3 cellular contexts compared by ENCODE assay signal in genomic region chr4:19128176-19128575, GRCh38.
TF ChIP-seq lines count a peak whose summit lies in the region.

No MANE protein-coding gene starts in this region.

TF ChIP-seq in HepG2, 621 proteins besides CTCF, POLR2A, EP300 and RAD21:
- TF ChIP-seq ZFP91 (CRISPR knock-in tag; IDR thresholded peaks at IDR 0.05; ENCODE audit: borderline replicate concordance) (no peak), ZNF501 (CRISPR knock-in tag; IDR thresholded peaks at IDR 0.05) (no peak), MAFF (IDR thresholded peaks at IDR 0.05; ENCODE audit: low read depth, low read length) (peak; percentile 52), MAFK (conservative IDR thresholded peaks at IDR 0.05 in 1 of 2, IDR thresholded peaks at IDR 0.05 in 1 of 2; ENCODE audit: low read length in 2 of 2) (peak; percentile 10 to 62; a peak in 2 of 4 replicates), ZC3H13 (CRISPR knock-in tag; IDR thresholded peaks at IDR 0.05) (no peak), ZNF720 (CRISPR knock-in tag; IDR thresholded peaks at IDR 0.05) (no peak), ZNF770 (CRISPR knock-in tag; IDR thresholded peaks at IDR 0.05) (no peak), MYPOP (CRISPR knock-in tag; IDR thresholded peaks at IDR 0.05) (no peak)

TF ChIP-seq in IMR-90, 13 proteins besides CTCF, POLR2A, EP300 and RAD21:
- TF ChIP-seq SMC3 (IDR thresholded peaks at IDR 0.05; ENCODE audit: low read depth, low read length) (no peak), NFE2L2 (IDR thresholded peaks at IDR 0.05; ENCODE audit: low read depth, low read length) (no peak), MAFK (IDR thresholded peaks at IDR 0.05; ENCODE audit: low read depth, low read length) (peak; percentile 11; the same call in 1 of the 2 replicates), MXI1 (IDR thresholded peaks at IDR 0.05; ENCODE audit: borderline replicate concordance, low read depth, low read length) (no peak), CHD1 (IDR thresholded peaks at IDR 0.05; ENCODE audit: low read depth, low read length) (no peak), RCOR1 (IDR thresholded peaks at IDR 0.05; ENCODE audit: insufficient replicate concordance, low read length) (no peak), BHLHE40 (IDR thresholded peaks at IDR 0.05; ENCODE audit: low read depth, low read length) (no peak), CEBPB (IDR thresholded peaks at IDR 0.05; ENCODE audit: low read depth, low read length) (no peak)

TF ChIP-seq in K562, 482 proteins besides CTCF, POLR2A, EP300 and RAD21:
- TF ChIP-seq SRSF1 (IDR thresholded peaks at IDR 0.05; ENCODE audit: low read depth, low read length) (no peak), ZKSCAN3 (CRISPR knock-in tag; IDR thresholded peaks at IDR 0.05) (no peak), NFE2 (IDR thresholded peaks at IDR 0.05; ENCODE audit: low read depth) (no peak), AFF1 (IDR thresholded peaks at IDR 0.05; ENCODE audit: low read depth in 1 of 2, partially characterized antibody in 2 of 2) (no peak), MAZ (CRISPR knock-in tag; conservative IDR thresholded peaks at IDR 0.05 in 1 of 2, IDR thresholded peaks at IDR 0.05 in 1 of 2) (no peak), ZEB2 (IDR thresholded peaks at IDR 0.05) (no peak), ILF3 (IDR thresholded peaks at IDR 0.05; ENCODE audit: borderline replicate concordance) (no peak), ZNF316 (IDR thresholded peaks at IDR 0.05) (peak; percentile 27; the same call in 1 of the 2 replicates), NCOA4 (IDR thresholded peaks at IDR 0.05; ENCODE audit: partially characterized antibody) (no peak)
TF ChIP-seq in K562: peak in this region for 1.
